9 cellular contexts compared by ENCODE assay signal in genomic region chr4:25654971-25655963, GRCh38. TPM values are rescaled to one million over a fixed set of nuclear protein-coding genes. Genes with fewer than 3 reads are reported as not detected.
A peak's percentile ranks its signal among the peaks of the same experiment; 100 is the strongest.
DNase-seq lines count a peak whose midpoint lies in the region; ATAC-seq, FAIRE-seq and TF ChIP-seq lines count a peak whose summit lies in the region.
"Had no signal": no experiment of that assay in that cellular context is flagged by ENCODE, and none has a peak within 500 bp of the region (broad histone marks: within the 10 kb centered on the region; RNA-seq: fewer than 3 reads in every experiment).

Gene SLC34A2 (plus strand): TSS chr4:25655851. CDS start chr4:25662501, 6,650 bp downstream.

- H3K4me1 ChIP-seq in prostate gland (replicated peaks) = no peaks in the 10 kb centered on the region

- H3K36me3 ChIP-seq in prostate gland = no peaks in the 10 kb centered on the region
- H3K36me3 ChIP-seq: tibial artery had no signal

- no peak for FAIRE-seq in GM12891 (lab: Jason Lieb, UNC)

- H3K27ac ChIP-seq in prostate gland = no peak within 1 kb of the TSS
- H3K27ac ChIP-seq: tibial artery had no signal

- 9% methylated on average over 66 of the region's 71 CpGs for WGBS in prostate gland

- ATAC-seq in HG02981 (IDR thresholded peaks at IDR 0.05; ENCODE audit: unreplicated experiment) = no peak
- ATAC-seq: PC-3 had no signal

- DNase-seq in GM12891 (ENCODE audit: insufficient read length, low spot score) (peak; percentile 17), NCI-H510A (lab: John Stamatoyannopoulos, UW) (peak; percentile 41), prostate gland (ENCODE audit: low spot score) (peak; percentile 19), cerebellar nuclear complex (lab: John Stamatoyannopoulos, UW) (no peak)
- DNase-seq in stimulated activated CD4-positive, alpha-beta T cell treated with anti-CD3 and anti-CD28 coated beads, Interleukin-2, amount 100 ng/mL, for 48 hours = no peak
- DNase-seq: PC-3, tibial artery had no signal

- no peak for TF ChIP-seq CTCF in prostate gland (IDR thresholded peaks at IDR 0.05)

- H3K27me3 ChIP-seq in prostate gland (replicated peaks; ENCODE audit: insufficient read depth) = peaks cover 5% of the 10 kb centered on the region

- intact Hi-C loops in prostate gland (cut with DNase I) = no loop called here

- H3K4me3 ChIP-seq in iPS-11a (ENCODE audit: low read depth, low read length) (peak within 1 kb of the TSS; percentile 8), prostate gland (no peak within 1 kb of the TSS)
- H3K4me3 ChIP-seq: tibial artery had no signal

- no peaks in the 10 kb centered on the region for H3K9me3 ChIP-seq in prostate gland
- H3K9me3 ChIP-seq: tibial artery had no signal

- TF ChIP-seq POLR2A in GM12891 (IDR thresholded peaks at IDR 0.05; ENCODE audit: low read depth, low read length) = no peak
- no peak for TF ChIP-seq POLR2A in prostate gland (IDR thresholded peaks at IDR 0.05)

TF ChIP-seq in GM12891, 5 proteins besides CTCF, POLR2A, EP300 and RAD21:
- TF ChIP-seq TAF1 (IDR thresholded peaks at IDR 0.05; ENCODE audit: low read depth, low read length) = no peak

RNA-seq across cellular contexts. Expression of gene SLC34A2, which starts in this region (rescaled TPM):
- polyA plus RNA-seq in GM12891 (2012; ENCODE audit: low read depth, missing spikeins) = not detected
- total RNA-seq in prostate gland = 1 to 10 TPM; 1.2 TPM
- total RNA-seq: PC-3 had no signal

Comparison
In these comparisons a context has a peak if more than half of its experiments do, and no peak if none do; other contexts are left out.
1. DNase-seq: peak in GM12891 (single experiment), NCI-H510A (single experiment) and prostate gland (single experiment); none in cerebellar nuclear complex (0 of 2) and stimulated activated CD4-positive, alpha-beta T cell treated with anti-CD3 and anti-CD28 coated beads, Interleukin-2, amount 100 ng/mL, for 48 hours (0 of 2).